ENCODE assay signal across 17 cellular contexts in the genomic region with DNA sequence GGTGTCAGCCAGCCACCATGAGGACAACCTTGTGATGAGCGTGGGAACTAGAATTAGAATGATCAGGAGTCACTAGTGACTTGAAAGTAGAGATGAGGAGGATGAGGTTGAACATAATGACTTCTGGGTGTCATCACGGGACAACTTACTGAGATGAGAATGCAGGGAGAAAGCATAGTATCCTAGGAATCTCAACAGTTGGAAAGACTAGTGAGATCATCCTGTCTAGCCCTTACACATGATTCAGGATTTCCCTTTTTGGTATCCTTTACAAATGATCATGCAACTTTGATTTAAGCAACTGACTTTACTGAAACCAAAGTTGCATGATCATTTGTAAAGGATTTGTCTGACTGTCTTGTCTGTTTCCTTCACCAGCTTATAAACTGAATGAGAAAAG. TPM values are rescaled to one million over a fixed set of nuclear protein-coding genes. Genes with fewer than 3 reads are reported as not detected.
DNase-seq lines count a peak whose midpoint lies in the region; TF ChIP-seq lines count a peak whose summit lies in the region.
"Had no signal": no experiment of that assay in that cellular context is flagged by ENCODE, and none has a peak within 500 bp of the region (broad histone marks: within the 10 kb centered on the region; RNA-seq: fewer than 3 reads in every experiment).

No MANE protein-coding gene starts in this region.

- H3K9me3 ChIP-seq in SU-DHL-6 (ENCODE audit: insufficient read depth, low read length) (no peaks in the 10 kb centered on the region), skeletal muscle satellite cell (replicated peaks; ENCODE audit: low read length) (no peaks in the 10 kb centered on the region)
- H3K9me3 ChIP-seq: spleen, tibial artery had no signal

- no peaks in the 10 kb centered on the region for H3K79me2 ChIP-seq in SU-DHL-6 (ENCODE audit: insufficient read depth, low read length)

- H3K27ac ChIP-seq in SU-DHL-6 (ENCODE audit: low read depth, low read length) = peak overlapping the region; percentile 83
- H3K27ac ChIP-seq in caudate nucleus (ENCODE audit: low read depth, low read length) = no peak overlapping the region
- H3K27ac ChIP-seq: cardiac muscle cell, tibial artery had no signal

- peaks cover 54% of the 10 kb centered on the region for H3K4me1 ChIP-seq in skeletal muscle satellite cell (ENCODE audit: control insufficient read depth, insufficient read depth, low read length)

- peaks cover 15% of the 10 kb centered on the region; the same call in 1 of the 2 replicates for H3F3A ChIP-seq in SU-DHL-6 (ENCODE audit: insufficient read depth)

- TF ChIP-seq CTCF in SU-DHL-6 (IDR thresholded peaks at IDR 0.05; ENCODE audit: insufficient read depth, low read length, poor library complexity, severe bottlenecking) = no peak
- TF ChIP-seq CTCF in fibroblast of pulmonary artery (IDR thresholded peaks at IDR 0.05; ENCODE audit: low read length, missing control alignments) = no peak

- no peaks in the 10 kb centered on the region for H4K20me1 ChIP-seq in SU-DHL-6 (ENCODE audit: low read depth, low read length)

- H3K36me3 ChIP-seq in SU-DHL-6 (ENCODE audit: low read length) (no peaks in the 10 kb centered on the region), skeletal muscle satellite cell (ENCODE audit: insufficient read depth, low read length) (no peaks in the 10 kb centered on the region)
- H3K36me3 ChIP-seq: cardiac muscle cell, spleen, tibial artery had no signal

- no peak overlapping the region for H2AFZ ChIP-seq in SU-DHL-6 (ENCODE audit: low read depth, low read length, severe bottlenecking)

- H3K4me3 ChIP-seq in SU-DHL-6 (ENCODE audit: insufficient read depth, low read length, poor library complexity, severe bottlenecking) (no peak overlapping the region), fibroblast of pulmonary artery (replicated peaks; ENCODE audit: low read depth, low read length) (no peak overlapping the region), skeletal muscle satellite cell (ENCODE audit: low read length) (no peak overlapping the region)
- H3K4me3 ChIP-seq: cardiac muscle cell, spleen, tibial artery had no signal

- no peaks in the 10 kb centered on the region for H3K9me2 ChIP-seq in SU-DHL-6 (replicated peaks; ENCODE audit: insufficient read depth, low read length)

- H3K9ac ChIP-seq in SU-DHL-6 (ENCODE audit: low read length) (0 out of 2 replicates have a peak overlapping the region, but pooled peaks have one; percentile 12), skeletal muscle satellite cell (ENCODE audit: low read depth, low read length) (peak overlapping the region; percentile 51)

- peak; percentile 68 for DNase-seq in GM04504 (ENCODE audit: low read depth)
- DNase-seq in fibroblast of pulmonary artery (ENCODE audit: low read depth) = peak; percentile 34
- no peak for DNase-seq in NOMO-1 (lab: John Stamatoyannopoulos, UW; ENCODE audit: unreplicated experiment in 2 of 2)
- DNase-seq in amniotic stem cell (lab: John Stamatoyannopoulos, UW) = no peak
- no peak for DNase-seq in caudate nucleus (lab: John Stamatoyannopoulos, UW)
- DNase-seq: activated CD4-positive, alpha-beta T cell treated with anti-CD3 and anti-CD28 coated beads, Interleukin-2, amount 50 U/mL, for 48 hours; C1 segment of cervical spinal cord; effector memory CD8-positive, alpha-beta T cell; NCI-H1436 treated with DMSO at 0.1 percent for 48 hours; NCI-H2171 treated with DMSO at 0.1 percent for 48 hours; NCI-H82; RPMI8226; spleen; tibial artery had no signal

- H3K27me3 ChIP-seq in SU-DHL-6 (ENCODE audit: low read length) (no peaks in the 10 kb centered on the region), skeletal muscle satellite cell (ENCODE audit: control insufficient read depth, insufficient read depth, low read length) (no peaks in the 10 kb centered on the region)
- H3K27me3 ChIP-seq: cardiac muscle cell, spleen, tibial artery had no signal

- H3K4me2 ChIP-seq in SU-DHL-6 (ENCODE audit: low read depth, low read length, poor library complexity, severe bottlenecking) (peak overlapping the region; percentile 38), skeletal muscle satellite cell (ENCODE audit: low read length) (no peak overlapping the region)

RNA-seq across cellular contexts. Expression of a gene that starts 51.8 kb away (rescaled TPM):
- total RNA-seq in skeletal muscle satellite cell (2012; rRNA removed) = 339 and 489 TPM in 2 replicates

Comparison
In these comparisons a context has a peak if more than half of its experiments do, and no peak if none do; other contexts are left out.
1. DNase-seq: peak in GM04504 (single experiment) and fibroblast of pulmonary artery (single experiment); none in NOMO-1 (0 of 2), amniotic stem cell (single experiment) and caudate nucleus (0 of 61).